Comparison of ENCODE assay signal across 1 cellular context in genomic region chr9:120878188-120879130, GRCh38.
TF ChIP-seq lines count a peak whose summit lies in the region.

No MANE protein-coding gene starts in this region.

TF ChIP-seq in GM12878, 131 proteins besides CTCF, POLR2A, EP300 and RAD21:
- TF ChIP-seq CHD1 (IDR thresholded peaks at IDR 0.05; ENCODE audit: low read depth, low read length) (no peak), IKZF2 (IDR thresholded peaks at IDR 0.05) (peak; percentile 11 to 41; a peak in 1 of 4 replicates), CHD2 (IDR thresholded peaks at IDR 0.05; ENCODE audit: borderline replicate concordance, low read depth, low read length) (peak; percentile 60), POLR2AphosphoS5 (IDR thresholded peaks at IDR 0.05; ENCODE audit: low read length) (0 out of 2 replicates have a peak, but pooled peaks have one; percentile 14), DPF2 (IDR thresholded peaks at IDR 0.05) (0 out of 2 replicates have a peak, but pooled peaks have one; percentile 16), HDGF (IDR thresholded peaks at IDR 0.05) (peak; percentile 68), ZNF687 (IDR thresholded peaks at IDR 0.05) (0 out of 2 replicates have a peak, but pooled peaks have one; percentile 28), EED (IDR thresholded peaks at IDR 0.05; ENCODE audit: low read depth) (peak; percentile 31; the same call in 1 of the 2 replicates), SREBF1 (IDR thresholded peaks at IDR 0.05; ENCODE audit: low read length) (no peak), YY1 (IDR thresholded peaks at IDR 0.05; ENCODE audit: low read depth, low read length) (no peak)
